In the genomic region with DNA sequence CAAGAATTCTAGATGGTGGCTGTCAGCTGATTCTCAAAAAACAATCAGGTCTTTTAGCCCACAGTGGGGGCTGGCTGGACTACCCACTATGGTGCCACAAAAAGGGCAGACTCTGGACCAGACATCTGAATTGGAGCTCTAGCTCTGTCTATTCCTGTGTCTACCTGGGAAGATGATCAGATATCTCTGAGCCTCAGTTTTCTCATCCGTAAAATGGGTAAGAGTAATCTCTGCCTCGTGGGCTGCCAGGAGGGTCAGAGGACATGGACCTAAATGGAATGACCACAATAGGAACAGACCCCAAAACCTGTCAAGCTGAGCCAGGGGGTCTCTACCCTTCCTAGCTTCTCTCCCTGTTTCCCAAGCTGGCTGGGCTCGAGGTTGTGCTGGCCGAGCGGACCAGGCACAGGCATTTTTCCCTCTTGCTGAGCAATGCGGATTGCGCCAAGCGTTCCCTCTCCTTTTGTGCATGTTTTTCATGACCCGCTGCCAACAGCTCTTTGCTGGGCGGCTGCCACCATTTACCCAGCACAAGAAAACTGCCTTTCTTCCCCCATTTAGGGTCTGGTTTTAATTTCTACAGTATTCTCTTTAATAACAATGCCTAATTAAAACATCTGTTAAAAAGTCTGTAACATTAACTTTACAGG, we compare ENCODE assay signal across 17 cellular contexts.
A peak's percentile ranks its signal among the peaks of the same experiment; 100 is the strongest.
DNase-seq lines count a peak whose midpoint lies in the region; ATAC-seq, FAIRE-seq and TF ChIP-seq lines count a peak whose summit lies in the region.
"Had no signal": no experiment of that assay in that cellular context is flagged by ENCODE, and none has a peak within 500 bp of the region (broad histone marks: within the 10 kb centered on the region; RNA-seq: fewer than 3 reads in every experiment).

No MANE protein-coding gene starts in this region.

- H3K27ac Mint-ChIP-seq in stimulated activated effector memory CD8-positive, alpha-beta T cell treated with anti-CD3 and anti-CD28 coated beads, Interleukin-12 subunit alpha, Interleukin-12 subunit beta, amount 100 ng/mL, for 72 hours: no peak overlapping the region
- H3K27ac Mint-ChIP-seq: activated CD8-positive, alpha-beta T cell treated with anti-CD3 and anti-CD28 coated beads, Interleukin-2, amount 10 ng/mL, durations not matched to agents 7 days and 5 days; stimulated activated memory B cell treated with anti-CD40 and anti-IgM and Interleukin-4, amounts not matched to agents 10 μg/mL and 1 μg/mL and 100 μg/mL, for 72 hours had no signal

- ATAC-seq in HepG2 (no peak), right lobe of liver (no peak), GM18519 (IDR thresholded peaks at IDR 0.05; ENCODE audit: low FRiP score, unreplicated experiment) (no peak), GM19324 (IDR thresholded peaks at IDR 0.05; ENCODE audit: low FRiP score, unreplicated experiment) (no peak)
- ATAC-seq in stimulated activated effector memory CD8-positive, alpha-beta T cell treated with anti-CD3 and anti-CD28 coated beads, Interleukin-12 subunit alpha, Interleukin-12 subunit beta, amount 100 ng/mL, for 72 hours: no peak
- ATAC-seq: activated CD8-positive, alpha-beta T cell treated with anti-CD3 and anti-CD28 coated beads, Interleukin-2, amount 10 ng/mL, durations not matched to agents 7 days and 5 days; stimulated activated memory B cell treated with anti-CD40 and anti-IgM and Interleukin-4, amounts not matched to agents 10 μg/mL and 1 μg/mL and 100 μg/mL, for 72 hours had no signal

- H4K20me1 ChIP-seq in HepG2 (ENCODE audit: insufficient read depth, low read length): no peaks in the 10 kb centered on the region

- H3K9me3 Mint-ChIP-seq in stimulated activated effector memory CD8-positive, alpha-beta T cell treated with anti-CD3 and anti-CD28 coated beads, Interleukin-12 subunit alpha, Interleukin-12 subunit beta, amount 100 ng/mL, for 72 hours: no peaks in the 10 kb centered on the region
- H3K9me3 Mint-ChIP-seq: dendritic cell treated with granulocyte-macrophage colony-stimulating factor and Interleukin-4, amounts not matched to agents 40 ng/mL and 50 ng/mL, for 4 days; stimulated activated memory B cell treated with anti-CD40 and anti-IgM and Interleukin-4, amounts not matched to agents 10 μg/mL and 1 μg/mL and 100 μg/mL, for 72 hours had no signal

- H3K9ac ChIP-seq in HepG2 (ENCODE audit: insufficient read depth, low read depth, low read length): no peak overlapping the region

- H3K79me2 ChIP-seq in HepG2 (ENCODE audit: insufficient read depth, low read length): no peaks in the 10 kb centered on the region

- H3K4me2 ChIP-seq in HepG2 (ENCODE audit: low read depth, low read length): no peak overlapping the region

- H3K36me3 ChIP-seq in HepG2 (replicated peaks in 1 of 2; ENCODE audit: control insufficient read depth in 1 of 2, insufficient read depth in 2 of 2, low read length in 2 of 2) (no peaks in the 10 kb centered on the region), right lobe of liver (no peaks in the 10 kb centered on the region)
- H3K36me3 ChIP-seq: left ventricle myocardium inferior had no signal

- intact Hi-C loops in HepG2 (cut with micrococcal nuclease; ENCODE audit: unreplicated experiment): no loop called here
- intact Hi-C loops in right lobe of liver (cut with DNase I): no loop called here
- intact Hi-C loops in dorsolateral prefrontal cortex (cut with DNase I): no loop called here

- H3K9me3 ChIP-seq in HepG2 (ENCODE audit: low read length) (no peaks in the 10 kb centered on the region), right lobe of liver (no peaks in the 10 kb centered on the region)
- H3K9me3 ChIP-seq: left ventricle myocardium inferior had no signal

- BruUV-seq in HepG2 (replicated peaks; lab: Mats Ljungman, UMichigan): no TSS peak

- no peak overlapping the region for H2AFZ ChIP-seq in HepG2 (ENCODE audit: low read length)

- H3K4me3 ChIP-seq in HepG2 (replicated peaks in 1 of 3; ENCODE audit: insufficient read depth in 1 of 3, low read depth in 2 of 3, low read length in 3 of 3) (no peak overlapping the region), right lobe of liver (no peak overlapping the region), dorsolateral prefrontal cortex (peak overlapping the region in 3 of 59 donors; percentile 7 to 33 (median 26))
- H3K4me3 ChIP-seq: left ventricle myocardium inferior had no signal

- in situ Hi-C loops in HepG2 (cut with HindIII; ENCODE audit: extremely low pct_ligation_motif_present, low pct_unique_long_range_greater_than_20kb): no loop called here

- H3K27ac ChIP-seq in HepG2 (ENCODE audit: extremely low read length, insufficient read depth, low read length) (no peak overlapping the region), right lobe of liver (no peak overlapping the region), dorsolateral prefrontal cortex (peak overlapping the region in 11 of 59 donors; percentile 17 to 54 (median 38))
- H3K27ac ChIP-seq: left ventricle myocardium inferior, VCaP had no signal

- CTCF ChIA-PET in HepG2 (lab: Yijun Ruan, JAX; ENCODE audit: low intra/inter-chr PET ratio, low total read pairs): no interaction called here

- H3K4me1 Mint-ChIP-seq in stimulated activated effector memory CD8-positive, alpha-beta T cell treated with anti-CD3 and anti-CD28 coated beads, Interleukin-12 subunit alpha, Interleukin-12 subunit beta, amount 100 ng/mL, for 72 hours: peaks cover 5% of the 10 kb centered on the region
- H3K4me1 Mint-ChIP-seq: stimulated activated memory B cell treated with anti-CD40 and anti-IgM and Interleukin-4, amounts not matched to agents 10 μg/mL and 1 μg/mL and 100 μg/mL, for 72 hours had no signal

- H3K4me3 Mint-ChIP-seq in stimulated activated effector memory CD8-positive, alpha-beta T cell treated with anti-CD3 and anti-CD28 coated beads, Interleukin-12 subunit alpha, Interleukin-12 subunit beta, amount 100 ng/mL, for 72 hours: no peak overlapping the region
- H3K4me3 Mint-ChIP-seq: activated CD8-positive, alpha-beta T cell treated with anti-CD3 and anti-CD28 coated beads, Interleukin-2, amount 10 ng/mL, durations not matched to agents 7 days and 5 days; dendritic cell treated with granulocyte-macrophage colony-stimulating factor and Interleukin-4, amounts not matched to agents 40 ng/mL and 50 ng/mL, for 4 days; stimulated activated memory B cell treated with anti-CD40 and anti-IgM and Interleukin-4, amounts not matched to agents 10 μg/mL and 1 μg/mL and 100 μg/mL, for 72 hours had no signal

- TF ChIP-seq CTCF in HepG2 (CRISPR knock-in tag; IDR thresholded peaks at IDR 0.05) (no peak), right lobe of liver (IDR thresholded peaks at IDR 0.05) (no peak), dorsolateral prefrontal cortex (IDR thresholded peaks at IDR 0.05 in 54 of 56, conservative IDR thresholded peaks at IDR 0.05 in 2 of 56; ENCODE audit: low read depth in 1 of 56, partially characterized antibody in 56 of 56) (peak in 1 of 56 donors; percentile 15)

- H3K36me3 Mint-ChIP-seq in stimulated activated effector memory CD8-positive, alpha-beta T cell treated with anti-CD3 and anti-CD28 coated beads, Interleukin-12 subunit alpha, Interleukin-12 subunit beta, amount 100 ng/mL, for 72 hours: no peaks in the 10 kb centered on the region
- H3K36me3 Mint-ChIP-seq: stimulated activated memory B cell treated with anti-CD40 and anti-IgM and Interleukin-4, amounts not matched to agents 10 μg/mL and 1 μg/mL and 100 μg/mL, for 72 hours had no signal

- TF ChIP-seq POLR2A in HepG2 (IDR thresholded peaks at IDR 0.05; ENCODE audit: insufficient read depth in 1 of 2, low read depth in 2 of 2, low read length in 2 of 2): no peak
- TF ChIP-seq POLR2A in right lobe of liver (IDR thresholded peaks at IDR 0.05): no peak

- TF ChIP-seq RAD21 in HepG2 (CRISPR knock-in tag; IDR thresholded peaks at IDR 0.05): no peak

- TF ChIP-seq EP300 in HepG2 (IDR thresholded peaks at IDR 0.05; ENCODE audit: low read depth in 2 of 2, low read length in 2 of 2): no peak
- TF ChIP-seq EP300 in HepG2 (CRISPR knock-in tag; IDR thresholded peaks at IDR 0.05; ENCODE audit: borderline replicate concordance): no peak

- H3K27me3 ChIP-seq in HepG2 (ENCODE audit: control insufficient read depth in 1 of 2, insufficient read depth in 2 of 2, low read length in 2 of 2) (peaks cover 3 to 19% of the 10 kb centered on the region in 2 experiments; a peak in 1 of 5 replicates), right lobe of liver (no peaks in the 10 kb centered on the region), dorsolateral prefrontal cortex (peaks cover 0 to 5% (median 0%) of the 10 kb centered on the region in 45 donors)

- FAIRE-seq in HepG2 (lab: Jason Lieb, UNC): no peak
- FAIRE-seq: A204.1, RCC 7860 had no signal

- WGBS in HepG2 (ENCODE audit: low lambda C conversion rate): 60% methylated on average over 10 of the region's 10 CpGs
- 66% methylated on average over 4 of the region's 10 CpGs for WGBS in right lobe of liver (ENCODE audit: insufficient coverage, low coverage, low lambda C conversion rate, missing lambda C conversion rate)

- no peaks in the 10 kb centered on the region for H3K4me1 ChIP-seq in HepG2 (ENCODE audit: insufficient read depth, low read length)
- no peaks in the 10 kb centered on the region for H3K4me1 ChIP-seq in right lobe of liver
- H3K4me1 ChIP-seq: left ventricle myocardium inferior had no signal

- no peak for DNase-seq in HepG2 (ENCODE audit: low spot score)
- no peak for DNase-seq in right lobe of liver
- DNase-seq in dorsolateral prefrontal cortex: peak; percentile 43 to 78 (median 62)
- DNase-seq in medulla oblongata (ENCODE audit: extremely low spot score): peak; percentile 85
- no peak for DNase-seq in activated CD4-positive, CD25-positive, alpha-beta regulatory T cell treated with anti-CD3 and anti-CD28 coated beads, Interleukin-2, amount 50 U/mL, for 72 hours
- no peak for DNase-seq in stimulated activated effector memory CD8-positive, alpha-beta T cell treated with anti-CD3 and anti-CD28 coated beads, Interleukin-12 subunit alpha, Interleukin-12 subunit beta, amount 100 ng/mL, for 72 hours (ENCODE audit: low spot score in 2 of 2)
- DNase-seq: activated CD8-positive, alpha-beta T cell treated with anti-CD3 and anti-CD28 coated beads, Interleukin-2, amount 10 ng/mL, durations not matched to agents 7 days and 5 days; erythroblast; left ventricle myocardium inferior; NCI-H82 had no signal

- POLR2A ChIA-PET in HepG2 (lab: Yijun Ruan, JAX): no interaction called here

TF ChIP-seq in HepG2, 621 proteins besides CTCF, POLR2A, EP300 and RAD21:
- no peak for TF ChIP-seq HES4 (CRISPR knock-in tag; IDR thresholded peaks at IDR 0.05; ENCODE audit: borderline replicate concordance)
- TF ChIP-seq ZNF143 (CRISPR knock-in tag; IDR thresholded peaks at IDR 0.05): no peak
- TF ChIP-seq ZFP62 (CRISPR knock-in tag; IDR thresholded peaks at IDR 0.05): no peak
- peak; percentile 67 for TF ChIP-seq ZNF629 (CRISPR knock-in tag; conservative IDR thresholded peaks at IDR 0.05)
- no peak for TF ChIP-seq KAT7 (CRISPR knock-in tag; IDR thresholded peaks at IDR 0.05; ENCODE audit: borderline replicate concordance)
- TF ChIP-seq SRSF4 (IDR thresholded peaks at IDR 0.05; ENCODE audit: low read depth, low read length, poor library complexity, severe bottlenecking): no peak
- TF ChIP-seq MBD4 (IDR thresholded peaks at IDR 0.05; ENCODE audit: borderline replicate concordance, low read length): no peak

Comparison
In these comparisons a context has a peak if more than half of its experiments do, and no peak if none do; other contexts are left out.
1. DNase-seq: peak in dorsolateral prefrontal cortex (10 of 10) and medulla oblongata (single experiment); none in HepG2 (single experiment), right lobe of liver (0 of 3), activated CD4-positive, CD25-positive, alpha-beta regulatory T cell treated with anti-CD3 and anti-CD28 coated beads, Interleukin-2, amount 50 U/mL, for 72 hours (single experiment) and stimulated activated effector memory CD8-positive, alpha-beta T cell treated with anti-CD3 and anti-CD28 coated beads, Interleukin-12 subunit alpha, Interleukin-12 subunit beta, amount 100 ng/mL, for 72 hours (0 of 2).